Comparison of ENCODE assay signal across 9 cellular contexts in the genomic region with DNA sequence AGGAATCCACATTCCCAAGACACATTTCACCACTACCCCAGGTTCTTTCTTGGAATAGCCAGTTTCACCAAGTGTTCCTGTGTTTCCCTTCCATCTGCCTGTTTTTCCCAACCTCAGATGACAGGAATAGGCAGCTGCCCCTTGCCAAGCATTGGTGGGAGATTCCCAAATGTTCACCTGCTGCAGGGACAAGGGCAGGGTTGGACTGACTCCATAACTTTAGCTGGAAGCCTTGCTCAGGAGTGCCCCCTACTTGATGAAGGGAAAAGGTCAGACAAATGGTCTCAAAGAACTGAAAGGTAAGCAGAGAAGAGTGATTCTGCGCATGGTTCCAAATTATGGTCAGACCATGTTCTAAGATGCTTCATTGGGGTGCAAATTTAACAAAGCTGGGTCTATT. TPM values are rescaled to one million over a fixed set of nuclear protein-coding genes. Genes with fewer than 3 reads are reported as not detected.
A peak's percentile ranks its signal among the peaks of the same experiment; 100 is the strongest.
DNase-seq lines count a peak whose midpoint lies in the region; ATAC-seq and TF ChIP-seq lines count a peak whose summit lies in the region.
"Had no signal": no experiment of that assay in that cellular context is flagged by ENCODE, and none has a peak within 500 bp of the region (broad histone marks: within the 10 kb centered on the region; RNA-seq: fewer than 3 reads in every experiment).

No MANE protein-coding gene starts in this region.

- DNase-seq in AG09309 (ENCODE audit: low read depth), result no peak
- DNase-seq in GM23338 (ENCODE audit: low spot score), result peak; percentile 68
- DNase-seq in astrocyte of the spinal cord (ENCODE audit: low read depth, low spot score), result no peak
- DNase-seq in kidney tubule cell (ENCODE audit: low spot score), result peak; percentile 24
- no peak for DNase-seq in HEK293T (ENCODE audit: extremely low spot score)
- no peak for DNase-seq in aorta

- no peaks in the 10 kb centered on the region for H3K36me3 ChIP-seq in GM23338 (ENCODE audit: insufficient read depth)
- H3K36me3 ChIP-seq in aorta (ENCODE audit: control insufficient read depth in 1 of 2, insufficient read depth in 2 of 2, low read length in 1 of 2), result no peaks in the 10 kb centered on the region

- H3K4me3 ChIP-seq in AG09309 (ENCODE audit: control insufficient read depth, low read depth, low read length) (no peak overlapping the region), GM23338 (no peak overlapping the region), astrocyte of the spinal cord (ENCODE audit: low read depth, low read length) (no peak overlapping the region), aorta (ENCODE audit: low read length in 2 of 2) (no peak overlapping the region)

- no peak overlapping the region for H3K27ac Mint-ChIP-seq in GM23338

- ATAC-seq in GM23338 (peak; percentile 60), GM19455 (IDR thresholded peaks at IDR 0.05; ENCODE audit: unreplicated experiment) (no peak), GM21447 (IDR thresholded peaks at IDR 0.05; ENCODE audit: unreplicated experiment) (no peak), aorta (ENCODE audit: low FRiP score) (no peak)

- WGBS in aorta, 2 donors, result 95 to 97% methylated on average over 1 of the region's 1 CpG

- peaks cover 3% of the 10 kb centered on the region; the same call in 1 of the 2 replicates for H3K9me2 ChIP-seq in GM23338 (ENCODE audit: insufficient read depth)

- no peaks in the 10 kb centered on the region for H4K20me1 ChIP-seq in GM23338 (replicated peaks; ENCODE audit: insufficient read depth)

- no peaks in the 10 kb centered on the region; the same call in 2 of the 3 replicates for H3K4me1 Mint-ChIP-seq in GM23338

- H3K27me3 ChIP-seq in GM23338 (ENCODE audit: insufficient read depth), result no peaks in the 10 kb centered on the region
- no peaks in the 10 kb centered on the region for H3K27me3 ChIP-seq in aorta (ENCODE audit: control insufficient read depth in 1 of 2, insufficient read depth in 2 of 2, low read length in 1 of 2)

- no peaks in the 10 kb centered on the region for H3K36me3 Mint-ChIP-seq in GM23338 (ENCODE audit: low read depth)

- no peaks in the 10 kb centered on the region for H3K4me1 ChIP-seq in GM23338 (ENCODE audit: insufficient read depth)
- no peaks in the 10 kb centered on the region for H3K4me1 ChIP-seq in aorta (ENCODE audit: control insufficient read depth in 1 of 2, insufficient read depth in 2 of 2, low read length in 2 of 2)

- H3K9me3 ChIP-seq in aorta (ENCODE audit: control insufficient read depth, low read length), result no peaks in the 10 kb centered on the region

- H3K4me2 ChIP-seq in GM23338, result no peak overlapping the region

- H3K9me3 Mint-ChIP-seq in GM23338, result no peaks in the 10 kb centered on the region

- H3K4me3 Mint-ChIP-seq in GM23338, result no peak overlapping the region

- intact Hi-C loops in aorta (cut with DNase I), result no loop called here

- no peaks in the 10 kb centered on the region for H3K79me2 ChIP-seq in GM23338 (replicated peaks; ENCODE audit: insufficient read depth)

- peak; percentile 43 for TF ChIP-seq CTCF in AG09309 (IDR thresholded peaks at IDR 0.05; ENCODE audit: control insufficient read depth, insufficient read depth, low read depth, low read length, missing control alignments)
- peak; percentile 65 to 82 for TF ChIP-seq CTCF in GM23338 (conservative IDR thresholded peaks at IDR 0.05; ENCODE audit: low read depth in 2 of 2)
- TF ChIP-seq CTCF in astrocyte of the spinal cord (IDR thresholded peaks at IDR 0.05; ENCODE audit: low read depth, low read length), result peak; percentile 42

- POLR2A ChIA-PET in HEK293T (lab: Yijun Ruan, JAX), result interaction anchor here (1.0 kb wide), 1 partner anchor 10 kb away, joined by 4 read pairs; no protein-coding TSS in a partner anchor

- in situ Hi-C loops in astrocyte of the spinal cord (cut with HindIII; ENCODE audit: low sequenced_read_pairs), result no loop called here

- no peak overlapping the region for H3K27ac ChIP-seq in GM23338 (ENCODE audit: low read depth)
- H3K27ac ChIP-seq in aorta (ENCODE audit: low read depth in 1 of 2, low read length in 2 of 2), result no peak overlapping the region

- no peaks in the 10 kb centered on the region for H3F3A ChIP-seq in GM23338 (replicated peaks; ENCODE audit: low read depth)

- no peaks in the 10 kb centered on the region for H3K27me3 Mint-ChIP-seq in GM23338 (ENCODE audit: insufficient read depth, low read depth, poor library complexity)

- CTCF ChIA-PET in HEK293T (lab: Yijun Ruan, JAX), result interaction anchor here (0.6 to 1.9 kb wide), 5 partner anchors 10 to 73 kb away, joined by 3 to 13 read pairs (median 7); no protein-coding TSS in a partner anchor

- H2AFZ ChIP-seq in GM23338, result peak overlapping the region; percentile 15; the same call in 1 of the 2 replicates

TF ChIP-seq in GM23338, 12 proteins besides CTCF, POLR2A, EP300 and RAD21 (continues in another document):
- TF ChIP-seq, protein P1, sequence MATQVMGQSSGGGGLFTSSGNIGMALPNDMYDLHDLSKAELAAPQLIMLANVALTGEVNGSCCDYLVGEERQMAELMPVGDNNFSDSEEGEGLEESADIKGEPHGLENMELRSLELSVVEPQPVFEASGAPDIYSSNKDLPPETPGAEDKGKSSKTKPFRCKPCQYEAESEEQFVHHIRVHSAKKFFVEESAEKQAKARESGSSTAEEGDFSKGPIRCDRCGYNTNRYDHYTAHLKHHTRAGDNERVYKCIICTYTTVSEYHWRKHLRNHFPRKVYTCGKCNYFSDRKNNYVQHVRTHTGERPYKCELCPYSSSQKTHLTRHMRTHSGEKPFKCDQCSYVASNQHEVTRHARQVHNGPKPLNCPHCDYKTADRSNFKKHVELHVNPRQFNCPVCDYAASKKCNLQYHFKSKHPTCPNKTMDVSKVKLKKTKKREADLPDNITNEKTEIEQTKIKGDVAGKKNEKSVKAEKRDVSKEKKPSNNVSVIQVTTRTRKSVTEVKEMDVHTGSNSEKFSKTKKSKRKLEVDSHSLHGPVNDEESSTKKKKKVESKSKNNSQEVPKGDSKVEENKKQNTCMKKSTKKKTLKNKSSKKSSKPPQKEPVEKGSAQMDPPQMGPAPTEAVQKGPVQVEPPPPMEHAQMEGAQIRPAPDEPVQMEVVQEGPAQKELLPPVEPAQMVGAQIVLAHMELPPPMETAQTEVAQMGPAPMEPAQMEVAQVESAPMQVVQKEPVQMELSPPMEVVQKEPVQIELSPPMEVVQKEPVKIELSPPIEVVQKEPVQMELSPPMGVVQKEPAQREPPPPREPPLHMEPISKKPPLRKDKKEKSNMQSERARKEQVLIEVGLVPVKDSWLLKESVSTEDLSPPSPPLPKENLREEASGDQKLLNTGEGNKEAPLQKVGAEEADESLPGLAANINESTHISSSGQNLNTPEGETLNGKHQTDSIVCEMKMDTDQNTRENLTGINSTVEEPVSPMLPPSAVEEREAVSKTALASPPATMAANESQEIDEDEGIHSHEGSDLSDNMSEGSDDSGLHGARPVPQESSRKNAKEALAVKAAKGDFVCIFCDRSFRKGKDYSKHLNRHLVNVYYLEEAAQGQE (IDR thresholded peaks at IDR 0.05; ENCODE audit: unreplicated experiment), result no peak
- TF ChIP-seq NANOG (IDR thresholded peaks at IDR 0.05; ENCODE audit: borderline replicate concordance) (no peak), CREB1 (CRISPR knock-in tag; IDR thresholded peaks at IDR 0.05; ENCODE audit: low read depth) (no peak), EZH2 (IDR thresholded peaks at IDR 0.05; ENCODE audit: low read depth, unreplicated experiment) (no peak), EZH2phosphoT487 (IDR thresholded peaks at IDR 0.05; ENCODE audit: unreplicated experiment) (no peak), ZNF331 (CRISPR knock-in tag; IDR thresholded peaks at IDR 0.05; ENCODE audit: low read depth) (no peak), ZNF114 (CRISPR knock-in tag; IDR thresholded peaks at IDR 0.05) (no peak)

TF ChIP-seq in HEK293T, 16 proteins besides CTCF, POLR2A, EP300 and RAD21:
- TF ChIP-seq TARDBP (IDR thresholded peaks at IDR 0.05), result no peak
- TF ChIP-seq FOXA1 (IDR thresholded peaks at IDR 0.05), result no peak
- no peak for TF ChIP-seq ELF4 (IDR thresholded peaks at IDR 0.05)
- TF ChIP-seq HDGF (IDR thresholded peaks at IDR 0.05; ENCODE audit: borderline replicate concordance), result no peak
- TF ChIP-seq, protein P2, sequence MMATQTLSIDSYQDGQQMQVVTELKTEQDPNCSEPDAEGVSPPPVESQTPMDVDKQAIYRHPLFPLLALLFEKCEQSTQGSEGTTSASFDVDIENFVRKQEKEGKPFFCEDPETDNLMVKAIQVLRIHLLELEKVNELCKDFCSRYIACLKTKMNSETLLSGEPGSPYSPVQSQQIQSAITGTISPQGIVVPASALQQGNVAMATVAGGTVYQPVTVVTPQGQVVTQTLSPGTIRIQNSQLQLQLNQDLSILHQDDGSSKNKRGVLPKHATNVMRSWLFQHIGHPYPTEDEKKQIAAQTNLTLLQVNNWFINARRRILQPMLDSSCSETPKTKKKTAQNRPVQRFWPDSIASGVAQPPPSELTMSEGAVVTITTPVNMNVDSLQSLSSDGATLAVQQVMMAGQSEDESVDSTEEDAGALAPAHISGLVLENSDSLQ (IDR thresholded peaks at IDR 0.05), result no peak
- no peak for TF ChIP-seq NFRKB (IDR thresholded peaks at IDR 0.05)
- no peak for TF ChIP-seq ZNF384 (IDR thresholded peaks at IDR 0.05)
- no peak for TF ChIP-seq FOXK2 (IDR thresholded peaks at IDR 0.05)

RNA-seq across cellular contexts. Expression of a gene that starts 45.1 kb away (rescaled TPM):
- not detected in 2 replicates for total RNA-seq in GM23338 (2014; rRNA removed; shearing (Covaris generic))
- polyA plus RNA-seq in GM23338 (2016; fragmentation: Nextera tagmentation; extraction: Ambion mirVana), result not detected in 2 replicates
- not detected for total RNA-seq in aorta
- not detected for polyA plus RNA-seq in aorta
- total RNA-seq: mesenteric fat pad had no signal

Comparison
In these comparisons a context has a peak if more than half of its experiments do, and no peak if none do; other contexts are left out.
1. DNase-seq: peak in GM23338 (single experiment) and kidney tubule cell (single experiment); none in AG09309 (single experiment), astrocyte of the spinal cord (single experiment), HEK293T (single experiment) and aorta (0 of 2).
2. Peak in every context shown above with its lines, with median percentiles within 50 percentile points of each other: CTCF ChIP-seq.